In genomic region chr6:125511809-125512341, GRCh38 we compare ENCODE assay signal across 10 cellular contexts.
DNase-seq lines count a peak whose midpoint lies in the region; ATAC-seq and TF ChIP-seq lines count a peak whose summit lies in the region.
"Had no signal": no experiment of that assay in that cellular context is flagged by ENCODE, and none has a peak within 500 bp of the region (broad histone marks: within the 10 kb centered on the region; RNA-seq: fewer than 3 reads in every experiment).

No MANE protein-coding gene starts in this region.

- H3K9me3 ChIP-seq in CD4-positive, alpha-beta memory T cell (ENCODE audit: control insufficient read depth in 1 of 2, low read length in 2 of 2) = no peaks in the 10 kb centered on the region

- intact Hi-C loops in sciatic nerve (cut with DNase I) = no loop called here
- intact Hi-C loops in CD4-positive, alpha-beta memory T cell (cut with micrococcal nuclease) = loop anchor here (2.0 kb wide), 1 partner anchor 241 kb away; no protein-coding TSS in a partner anchor

- peak; percentile 24 for ATAC-seq in sciatic nerve
- no peak for ATAC-seq in GM19455 (IDR thresholded peaks at IDR 0.05; ENCODE audit: unreplicated experiment)
- no peak for ATAC-seq in GM18907 (IDR thresholded peaks at IDR 0.05; ENCODE audit: unreplicated experiment)

- no peaks in the 10 kb centered on the region for H3K36me3 ChIP-seq in CD4-positive, alpha-beta memory T cell (ENCODE audit: insufficient read depth, low read length)

- DNase-seq in HFFc6 = peak; percentile 2
- peak; percentile 5 for DNase-seq in NCI-H460 (ENCODE audit: extremely low read depth, low read depth)
- peak; percentile 60 for DNase-seq in dermis blood vessel endothelial cell
- DNase-seq in sciatic nerve (ENCODE audit: low spot score) = no peak
- DNase-seq in CD4-positive, alpha-beta memory T cell = no peak
- DNase-seq: activated T-cell treated with anti-CD3 and anti-CD28 coated beads, Interleukin-2, amount 50 U/mL, for 48 hours; KG1 had no signal

- CTCF ChIA-PET in CD4-positive, alpha-beta memory T cell (lab: Charles Lee; ENCODE audit: partially characterized antibody) = no interaction called here

- no peak overlapping the region for H3K4me3 Mint-ChIP-seq in HFFc6
- no peak overlapping the region for H3K4me3 Mint-ChIP-seq in CD4-positive, alpha-beta memory T cell

- H3K27me3 Mint-ChIP-seq in HFFc6 (ENCODE audit: insufficient read depth) = no peaks in the 10 kb centered on the region
- H3K27me3 Mint-ChIP-seq in CD4-positive, alpha-beta memory T cell = peaks cover 4 to 8% of the 10 kb centered on the region in 2 donors

- H3K36me3 Mint-ChIP-seq in HFFc6 (ENCODE audit: low read depth) = no peaks in the 10 kb centered on the region
- no peaks in the 10 kb centered on the region for H3K36me3 Mint-ChIP-seq in CD4-positive, alpha-beta memory T cell

- H3K4me1 Mint-ChIP-seq in HFFc6 (ENCODE audit: low read depth) = no peaks in the 10 kb centered on the region
- H3K4me1 Mint-ChIP-seq in CD4-positive, alpha-beta memory T cell = no peaks in the 10 kb centered on the region

- no peak overlapping the region for H3K27ac Mint-ChIP-seq in HFFc6
- no peak overlapping the region for H3K27ac Mint-ChIP-seq in CD4-positive, alpha-beta memory T cell

- H3K4me1 ChIP-seq in CD4-positive, alpha-beta memory T cell (ENCODE audit: insufficient read depth, low read length) = no peaks in the 10 kb centered on the region

- H3K9me3 Mint-ChIP-seq in HFFc6 = peaks cover 14% of the 10 kb centered on the region
- peaks cover 0 to 10% (median 4%) of the 10 kb centered on the region in 8 donors for H3K9me3 Mint-ChIP-seq in CD4-positive, alpha-beta memory T cell

- H3K27me3 ChIP-seq in CD4-positive, alpha-beta memory T cell (ENCODE audit: insufficient read depth, low read length) = no peaks in the 10 kb centered on the region

- no peak overlapping the region for H3K27ac ChIP-seq in CD4-positive, alpha-beta memory T cell (ENCODE audit: low read depth, low read length)
- H3K27ac ChIP-seq: coronary artery had no signal

- POLR2A ChIA-PET in CD4-positive, alpha-beta memory T cell (lab: Charles Lee; ENCODE audit: partially characterized antibody) = no interaction called here

- TF ChIP-seq CTCF in HFFc6 (IDR thresholded peaks at IDR 0.05) = no peak

- no peak overlapping the region for H3K4me3 ChIP-seq in CD4-positive, alpha-beta memory T cell (ENCODE audit: low read length in 2 of 2)
- H3K4me3 ChIP-seq: coronary artery had no signal

Comparison
In these comparisons a context has a peak if more than half of its experiments do, and no peak if none do; other contexts are left out.
1. DNase-seq: peak in HFFc6 (single experiment), NCI-H460 (single experiment) and dermis blood vessel endothelial cell (single experiment); none in sciatic nerve (single experiment) and CD4-positive, alpha-beta memory T cell (0 of 5).